Comparison of ENCODE assay signal across 2 cellular contexts in the genomic region with DNA sequence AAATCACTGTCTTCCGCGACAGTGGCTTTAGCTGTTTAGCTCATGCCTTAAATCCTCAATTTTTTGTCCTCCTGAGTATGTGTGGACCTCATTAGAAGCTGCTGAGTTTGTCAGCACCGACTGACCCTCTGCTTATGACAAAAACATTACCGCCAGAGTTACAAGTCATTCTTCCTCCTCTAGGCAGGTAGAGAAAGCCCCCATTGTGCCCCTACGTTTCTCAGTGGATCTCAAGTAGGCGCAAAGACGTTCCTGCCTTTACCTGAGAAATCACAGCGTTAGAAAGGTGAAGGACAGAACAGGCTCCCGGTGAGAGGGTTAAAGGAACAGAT.
TF ChIP-seq lines count a peak whose summit lies in the region.

No MANE protein-coding gene starts in this region.

TF ChIP-seq in IMR-90, 13 proteins besides CTCF, POLR2A, EP300 and RAD21:
- TF ChIP-seq, protein P1, sequence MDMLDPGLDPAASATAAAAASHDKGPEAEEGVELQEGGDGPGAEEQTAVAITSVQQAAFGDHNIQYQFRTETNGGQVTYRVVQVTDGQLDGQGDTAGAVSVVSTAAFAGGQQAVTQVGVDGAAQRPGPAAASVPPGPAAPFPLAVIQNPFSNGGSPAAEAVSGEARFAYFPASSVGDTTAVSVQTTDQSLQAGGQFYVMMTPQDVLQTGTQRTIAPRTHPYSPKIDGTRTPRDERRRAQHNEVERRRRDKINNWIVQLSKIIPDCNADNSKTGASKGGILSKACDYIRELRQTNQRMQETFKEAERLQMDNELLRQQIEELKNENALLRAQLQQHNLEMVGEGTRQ (IDR thresholded peaks at IDR 0.05; ENCODE audit: low read depth, low read length), result no peak
- TF ChIP-seq FOS (IDR thresholded peaks at IDR 0.05; ENCODE audit: low read depth, low read length) (no peak), MAZ (IDR thresholded peaks at IDR 0.05; ENCODE audit: borderline replicate concordance, low read depth, low read length) (no peak), SMC3 (IDR thresholded peaks at IDR 0.05; ENCODE audit: low read depth, low read length) (no peak), MAFK (IDR thresholded peaks at IDR 0.05; ENCODE audit: low read depth, low read length) (no peak), NFE2L2 (IDR thresholded peaks at IDR 0.05; ENCODE audit: low read depth, low read length) (no peak)
- TF ChIP-seq, protein P2, sequence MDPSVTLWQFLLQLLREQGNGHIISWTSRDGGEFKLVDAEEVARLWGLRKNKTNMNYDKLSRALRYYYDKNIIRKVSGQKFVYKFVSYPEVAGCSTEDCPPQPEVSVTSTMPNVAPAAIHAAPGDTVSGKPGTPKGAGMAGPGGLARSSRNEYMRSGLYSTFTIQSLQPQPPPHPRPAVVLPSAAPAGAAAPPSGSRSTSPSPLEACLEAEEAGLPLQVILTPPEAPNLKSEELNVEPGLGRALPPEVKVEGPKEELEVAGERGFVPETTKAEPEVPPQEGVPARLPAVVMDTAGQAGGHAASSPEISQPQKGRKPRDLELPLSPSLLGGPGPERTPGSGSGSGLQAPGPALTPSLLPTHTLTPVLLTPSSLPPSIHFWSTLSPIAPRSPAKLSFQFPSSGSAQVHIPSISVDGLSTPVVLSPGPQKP (IDR thresholded peaks at IDR 0.05; ENCODE audit: borderline replicate concordance, low read depth, low read length), result no peak

TF ChIP-seq in H1, 55 proteins besides CTCF, POLR2A, EP300 and RAD21:
- TF ChIP-seq RBBP5 (IDR thresholded peaks at IDR 0.05; ENCODE audit: borderline replicate concordance, low read depth, low read length) (no peak), POU5F1 (IDR thresholded peaks at IDR 0.05; ENCODE audit: low read depth, low read length) (no peak), ASH2L (IDR thresholded peaks at IDR 0.05; ENCODE audit: low read length) (no peak), SUZ12 (IDR thresholded peaks at IDR 0.05; ENCODE audit: low read length) (no peak), BCL11A (IDR thresholded peaks at IDR 0.05; ENCODE audit: low read depth in 2 of 2, low read length in 2 of 2) (no peak)
- TF ChIP-seq, protein P3, sequence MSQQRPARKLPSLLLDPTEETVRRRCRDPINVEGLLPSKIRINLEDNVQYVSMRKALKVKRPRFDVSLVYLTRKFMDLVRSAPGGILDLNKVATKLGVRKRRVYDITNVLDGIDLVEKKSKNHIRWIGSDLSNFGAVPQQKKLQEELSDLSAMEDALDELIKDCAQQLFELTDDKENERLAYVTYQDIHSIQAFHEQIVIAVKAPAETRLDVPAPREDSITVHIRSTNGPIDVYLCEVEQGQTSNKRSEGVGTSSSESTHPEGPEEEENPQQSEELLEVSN (IDR thresholded peaks at IDR 0.05), result no peak
